In genomic region chr19:46716672-46717033, GRCh38 we compare ENCODE assay signal across 8 cellular contexts. TPM values are rescaled to one million over a fixed set of nuclear protein-coding genes. Genes with fewer than 3 reads are reported as not detected.
DNase-seq lines count a peak whose midpoint lies in the region; ATAC-seq and TF ChIP-seq lines count a peak whose summit lies in the region.

No MANE protein-coding gene starts in this region.

- peak overlapping the region; percentile 93 for H3K9ac ChIP-seq in OCI-LY3 (ENCODE audit: low read length)
- H3K9ac ChIP-seq in neural progenitor cell = peak overlapping the region; percentile 75

- no peaks in the 10 kb centered on the region for H3K9me3 ChIP-seq in CD4-positive, CD25-positive, alpha-beta regulatory T cell (ENCODE audit: control insufficient read depth in 2 of 2, low read length in 2 of 2)
- H3K9me3 ChIP-seq in OCI-LY3 (ENCODE audit: insufficient read depth, low read length) (no peaks in the 10 kb centered on the region), neural progenitor cell (ENCODE audit: low read depth) (no peaks in the 10 kb centered on the region)

- ATAC-seq in CD4-positive, CD25-positive, alpha-beta regulatory T cell (ENCODE audit: low read depth in 2 of 2) = no peak

- H3K4me2 ChIP-seq in OCI-LY3 (ENCODE audit: low read length) (peak overlapping the region; percentile 95), neural progenitor cell (peak overlapping the region; percentile 97)

- H3K27me3 Mint-ChIP-seq in CD4-positive, CD25-positive, alpha-beta regulatory T cell = no peaks in the 10 kb centered on the region
- H3K27me3 Mint-ChIP-seq in endothelial cell (ENCODE audit: unreplicated experiment) (peaks cover 25% of the 10 kb centered on the region), neural progenitor cell (ENCODE audit: insufficient read depth, low read depth) (peaks cover 4% of the 10 kb centered on the region)

- TF ChIP-seq CTCF in OCI-LY3 (IDR thresholded peaks at IDR 0.05; ENCODE audit: low read depth, low read length) (no peak), endothelial cell (IDR thresholded peaks at IDR 0.05; ENCODE audit: unreplicated experiment) (no peak), neural progenitor cell (IDR thresholded peaks at IDR 0.05) (no peak), GM13977 (IDR thresholded peaks at IDR 0.05; ENCODE audit: extremely low read depth, insufficient read depth, missing control alignments) (no peak)

- no peak overlapping the region for H2AFZ ChIP-seq in OCI-LY3 (ENCODE audit: low read depth, low read length)
- no peak overlapping the region for H2AFZ ChIP-seq in neural progenitor cell (replicated peaks)

- H3K4me1 Mint-ChIP-seq in CD4-positive, CD25-positive, alpha-beta regulatory T cell = peaks cover 4 to 63% (median 32%) of the 10 kb centered on the region in 4 donors
- H3K4me1 Mint-ChIP-seq in endothelial cell (ENCODE audit: unreplicated experiment) (peaks cover 24% of the 10 kb centered on the region), neural progenitor cell (peaks cover 25% of the 10 kb centered on the region)

- H3K27ac Mint-ChIP-seq in CD4-positive, CD25-positive, alpha-beta regulatory T cell = peak overlapping the region; percentile 96 to 98 (median 97)
- H3K27ac Mint-ChIP-seq in endothelial cell (ENCODE audit: unreplicated experiment) = peak overlapping the region; percentile 96
- H3K27ac Mint-ChIP-seq in neural progenitor cell = peak overlapping the region; percentile 90

- H3K79me2 ChIP-seq in OCI-LY3 (ENCODE audit: low read length) (peaks cover 24% of the 10 kb centered on the region), neural progenitor cell (ENCODE audit: low read depth) (peaks cover 48% of the 10 kb centered on the region)

- no peaks in the 10 kb centered on the region for H3K27me3 ChIP-seq in CD4-positive, CD25-positive, alpha-beta regulatory T cell (ENCODE audit: control insufficient read depth, insufficient read depth, low read length)
- H3K27me3 ChIP-seq in OCI-LY3 (ENCODE audit: low read depth, low read length) (no peaks in the 10 kb centered on the region), neural progenitor cell (no peaks in the 10 kb centered on the region)

- H3K36me3 ChIP-seq in CD4-positive, CD25-positive, alpha-beta regulatory T cell (ENCODE audit: control insufficient read depth, insufficient read depth, low read length) = peaks cover 9% of the 10 kb centered on the region
- H3K36me3 ChIP-seq in OCI-LY3 (replicated peaks; ENCODE audit: low read depth, low read length) (peaks cover 17% of the 10 kb centered on the region), neural progenitor cell (no peaks in the 10 kb centered on the region)

- DNase-seq in CD4-positive, CD25-positive, alpha-beta regulatory T cell = no peak
- DNase-seq in endothelial cell (ENCODE audit: low spot score) (peak; percentile 35), neural progenitor cell (ENCODE audit: low spot score) (peak; percentile 58), NCI-H1694 treated with DMSO at 0.1 percent for 48 hours (lab: John Stamatoyannopoulos, UW) (no peak), NCI-H146 (lab: John Stamatoyannopoulos, UW) (no peak), GDM1 (lab: John Stamatoyannopoulos, UW) (no peak), GM13977 (ENCODE audit: low spot score) (no peak)

- peak overlapping the region; percentile 87 for H3K4me3 ChIP-seq in CD4-positive, CD25-positive, alpha-beta regulatory T cell (ENCODE audit: low read depth, low read length)
- peak overlapping the region; percentile 94 for H3K4me3 ChIP-seq in OCI-LY3 (ENCODE audit: low read length)
- H3K4me3 ChIP-seq in neural progenitor cell = peak overlapping the region; percentile 99

- peaks cover 63% of the 10 kb centered on the region for H3K4me1 ChIP-seq in CD4-positive, CD25-positive, alpha-beta regulatory T cell (ENCODE audit: control insufficient read depth, insufficient read depth, low read length, poor library complexity, severe bottlenecking)
- H3K4me1 ChIP-seq in OCI-LY3 (ENCODE audit: low read length) (peaks cover 42% of the 10 kb centered on the region), neural progenitor cell (peaks cover 12% of the 10 kb centered on the region)

- peak overlapping the region; percentile 95 to 100 (median 96) for H3K4me3 Mint-ChIP-seq in CD4-positive, CD25-positive, alpha-beta regulatory T cell
- peak overlapping the region; percentile 98 for H3K4me3 Mint-ChIP-seq in endothelial cell (ENCODE audit: unreplicated experiment)
- peak overlapping the region; percentile 97 for H3K4me3 Mint-ChIP-seq in neural progenitor cell

- no peaks in the 10 kb centered on the region for H3K9me3 Mint-ChIP-seq in CD4-positive, CD25-positive, alpha-beta regulatory T cell
- H3K9me3 Mint-ChIP-seq in endothelial cell (ENCODE audit: unreplicated experiment) = no peaks in the 10 kb centered on the region
- no peaks in the 10 kb centered on the region for H3K9me3 Mint-ChIP-seq in neural progenitor cell

- peaks cover 30% of the 10 kb centered on the region for H3F3A ChIP-seq in neural progenitor cell (ENCODE audit: low read depth)

- in situ Hi-C loops in GM13977 (cut with MboI; ENCODE audit: low pct_unique_long_range_greater_than_20kb, low sequenced_read_pairs, unreplicated experiment) = no loop called here

- peaks cover 4% of the 10 kb centered on the region for H3K36me3 Mint-ChIP-seq in CD4-positive, CD25-positive, alpha-beta regulatory T cell
- H3K36me3 Mint-ChIP-seq in endothelial cell (ENCODE audit: low read depth, unreplicated experiment) (peaks cover 15% of the 10 kb centered on the region), neural progenitor cell (no peaks in the 10 kb centered on the region)

- peaks cover 5% of the 10 kb centered on the region; the same call in 1 of the 2 replicates for H4K20me1 ChIP-seq in OCI-LY3 (ENCODE audit: insufficient read depth, low read length)
- H4K20me1 ChIP-seq in neural progenitor cell (ENCODE audit: low read depth) = peaks cover 46% of the 10 kb centered on the region

- peak overlapping the region; percentile 92 for H3K27ac ChIP-seq in CD4-positive, CD25-positive, alpha-beta regulatory T cell (ENCODE audit: insufficient read depth, low read length, poor library complexity, severe bottlenecking)
- H3K27ac ChIP-seq in OCI-LY3 (ENCODE audit: low read length) (peak overlapping the region; percentile 45), neural progenitor cell (peak overlapping the region; percentile 83)

RNA-seq across cellular contexts. Expression of gene PRKD2, which starts 0.3 kb away (rescaled TPM):
- total RNA-seq in CD4-positive, CD25-positive, alpha-beta regulatory T cell = 171 TPM
- polyA plus RNA-seq in CD4-positive, CD25-positive, alpha-beta regulatory T cell = 10 to 100 TPM; 37.0 to 54.5 (median 44.7) TPM
- 132 TPM for total RNA-seq in endothelial cell (ENCODE audit: unreplicated experiment)
- 14.9 and 22.2 TPM in 2 replicates for total RNA-seq in neural progenitor cell (ENCODE audit: low replicate concordance)

RNA-seq across cellular contexts. Expression of gene FKRP, which starts 29.2 kb away (rescaled TPM):
- 18.7 TPM for total RNA-seq in CD4-positive, CD25-positive, alpha-beta regulatory T cell
- polyA plus RNA-seq in CD4-positive, CD25-positive, alpha-beta regulatory T cell = 1 to 10 TPM; 2.7 to 4.9 (median 3.5) TPM
- total RNA-seq in endothelial cell (ENCODE audit: unreplicated experiment) (22.7 TPM), neural progenitor cell (ENCODE audit: low replicate concordance) (18.6 and 40.5 TPM in 2 replicates)

RNA-seq across cellular contexts. Expression of gene STRN4, which starts 29.6 kb away (rescaled TPM):
- 121 TPM for total RNA-seq in CD4-positive, CD25-positive, alpha-beta regulatory T cell
- polyA plus RNA-seq in CD4-positive, CD25-positive, alpha-beta regulatory T cell = 10 to 100 TPM; 11.9 to 16.7 (median 15.0) TPM
- total RNA-seq in endothelial cell (ENCODE audit: unreplicated experiment) (111 TPM), neural progenitor cell (ENCODE audit: low replicate concordance) (54.1 and 149 TPM in 2 replicates)

RNA-seq across cellular contexts. Expression of gene DACT3, which starts 55.7 kb away (rescaled TPM):
- not detected for total RNA-seq in CD4-positive, CD25-positive, alpha-beta regulatory T cell
- not detected for polyA plus RNA-seq in CD4-positive, CD25-positive, alpha-beta regulatory T cell
- total RNA-seq in endothelial cell (ENCODE audit: unreplicated experiment) = 1.1 TPM
- 0.75 and 2.2 TPM in 2 replicates for total RNA-seq in neural progenitor cell (ENCODE audit: low replicate concordance)

Comparison
In these comparisons a context has a peak if more than half of its experiments do, and no peak if none do; other contexts are left out.
1. DNase-seq: peak in endothelial cell (single experiment) and neural progenitor cell (single experiment); none in CD4-positive, CD25-positive, alpha-beta regulatory T cell (0 of 3), NCI-H1694 treated with DMSO at 0.1 percent for 48 hours (single experiment), NCI-H146 (single experiment), GDM1 (single experiment) and GM13977 (single experiment).
2. Peak in every context shown above with its lines, with median percentiles within 50 percentile points of each other: H3K27ac ChIP-seq, H3K4me3 ChIP-seq, H3K27ac Mint-ChIP-seq and H3K4me3 Mint-ChIP-seq.